Comparison of ENCODE assay signal across 17 cellular contexts in the genomic region with DNA sequence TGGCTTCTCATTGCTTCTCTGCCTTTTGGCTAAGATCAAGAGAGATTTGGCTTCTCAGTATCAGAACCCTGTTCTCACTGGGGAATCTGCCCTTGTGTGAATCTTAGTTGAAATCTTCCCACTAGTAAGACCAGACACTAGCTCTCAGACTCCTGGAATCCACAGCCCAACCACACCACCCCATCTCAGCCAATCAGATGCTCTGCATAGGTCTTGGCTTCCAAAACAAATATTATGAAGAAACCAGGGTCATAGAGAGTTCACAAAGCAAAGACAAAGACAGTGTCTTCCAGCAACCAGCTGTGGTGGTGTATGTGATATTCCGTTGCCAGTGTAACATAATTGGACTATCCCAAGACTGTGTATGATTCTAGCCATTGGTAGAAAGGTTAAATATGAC. TPM values are rescaled to one million over a fixed set of nuclear protein-coding genes. Genes with fewer than 3 reads are reported as not detected.
DNase-seq lines count a peak whose midpoint lies in the region; ATAC-seq, FAIRE-seq and TF ChIP-seq lines count a peak whose summit lies in the region.
"Had no signal": no experiment of that assay in that cellular context is flagged by ENCODE, and none has a peak within 500 bp of the region (broad histone marks: within the 10 kb centered on the region; RNA-seq: fewer than 3 reads in every experiment).

No MANE protein-coding gene starts in this region.

- ATAC-seq in right lobe of liver (peak in 3 of 4 donors; percentile 50 to 70 (median 62)), HepG2 (no peak), left lobe of liver (peak; percentile 54), GM18498 (IDR thresholded peaks at IDR 0.05; ENCODE audit: unreplicated experiment) (no peak), GM19023 (IDR thresholded peaks at IDR 0.05; ENCODE audit: unreplicated experiment) (no peak), GM18907 (IDR thresholded peaks at IDR 0.05; ENCODE audit: unreplicated experiment) (no peak)
- ATAC-seq: foreskin keratinocyte had no signal

- H2AFZ ChIP-seq in HepG2 (ENCODE audit: low read length) = no peak overlapping the region

- FAIRE-seq in HepG2 (lab: Jason Lieb, UNC) = no peak
- FAIRE-seq: keratinocyte had no signal

- no peaks in the 10 kb centered on the region for H3K9me3 ChIP-seq in right lobe of liver
- no peaks in the 10 kb centered on the region for H3K9me3 ChIP-seq in HepG2 (ENCODE audit: low read length)
- H3K9me3 ChIP-seq: SK-N-SH, upper lobe of left lung had no signal

- 27% methylated on average over 1 of the region's 1 CpG for WGBS in right lobe of liver (ENCODE audit: insufficient coverage, low coverage, low lambda C conversion rate, missing lambda C conversion rate)
- WGBS in HepG2 (ENCODE audit: low lambda C conversion rate) = 4% methylated on average over 1 of the region's 1 CpG

- no peaks in the 10 kb centered on the region for H4K20me1 ChIP-seq in HepG2 (ENCODE audit: insufficient read depth, low read length)

- no peak overlapping the region for H3K4me2 ChIP-seq in HepG2 (ENCODE audit: low read depth, low read length)
- H3K4me2 ChIP-seq: SK-N-SH had no signal

- intact Hi-C loops in right lobe of liver (cut with DNase I) (no loop called here), HepG2 (cut with micrococcal nuclease; ENCODE audit: unreplicated experiment) (no loop called here)

- no peak overlapping the region for H3K4me3 ChIP-seq in right lobe of liver
- H3K4me3 ChIP-seq in HepG2 (replicated peaks in 1 of 3; ENCODE audit: insufficient read depth in 1 of 3, low read depth in 2 of 3, low read length in 3 of 3) = no peak overlapping the region
- H3K4me3 ChIP-seq: upper lobe of left lung had no signal

- DNase-seq in right lobe of liver (no peak), HepG2 (ENCODE audit: low spot score) (no peak), epithelial cell of prostate (ENCODE audit: low read depth, low spot score) (peak; percentile 6), left lobe of liver (ENCODE audit: low spot score) (no peak)
- DNase-seq in stimulated activated CD4-positive, alpha-beta T cell treated with anti-CD3 and anti-CD28 coated beads, Interleukin-4, amount 100 ng/mL, for 1 hour = no peak
- DNase-seq: cortex of kidney; foreskin keratinocyte; NCI-H2107; SK-N-SH; stimulated activated CD4-positive, alpha-beta T cell treated with anti-CD3 and anti-CD28 coated beads, Interleukin-15, amount 100 ng/mL, for 24 hours; upper lobe of left lung had no signal

- H3K36me3 ChIP-seq in right lobe of liver (no peaks in the 10 kb centered on the region), HepG2 (replicated peaks in 1 of 2; ENCODE audit: control insufficient read depth in 1 of 2, insufficient read depth in 2 of 2, low read length in 2 of 2) (no peaks in the 10 kb centered on the region)
- H3K36me3 ChIP-seq: upper lobe of left lung had no signal

- H3K4me1 ChIP-seq in right lobe of liver (peaks cover 0 to 6% (median 0%) of the 10 kb centered on the region in 4 donors), HepG2 (ENCODE audit: insufficient read depth, low read length) (no peaks in the 10 kb centered on the region)
- H3K4me1 ChIP-seq: foreskin keratinocyte, upper lobe of left lung had no signal

- H3K9ac ChIP-seq in HepG2 (ENCODE audit: insufficient read depth, low read depth, low read length) = no peak overlapping the region
- H3K9ac ChIP-seq: SK-N-SH had no signal

- TF ChIP-seq EP300 in HepG2 (IDR thresholded peaks at IDR 0.05; ENCODE audit: low read depth in 2 of 2, low read length in 2 of 2) (no peak), HepG2 (CRISPR knock-in tag; IDR thresholded peaks at IDR 0.05; ENCODE audit: borderline replicate concordance) (no peak)

- no peak for TF ChIP-seq POLR2A in right lobe of liver (IDR thresholded peaks at IDR 0.05)
- no peak for TF ChIP-seq POLR2A in HepG2 (IDR thresholded peaks at IDR 0.05; ENCODE audit: insufficient read depth in 1 of 2, low read depth in 2 of 2, low read length in 2 of 2)

- TF ChIP-seq RAD21 in HepG2 (CRISPR knock-in tag; IDR thresholded peaks at IDR 0.05) = no peak

- BruUV-seq in HepG2 (replicated peaks; lab: Mats Ljungman, UMichigan) = no TSS peak

- CTCF ChIA-PET in HepG2 (lab: Yijun Ruan, JAX; ENCODE audit: low intra/inter-chr PET ratio, low total read pairs) = no interaction called here

- POLR2A ChIA-PET in HepG2 (lab: Yijun Ruan, JAX) = no interaction called here

- no peak for TF ChIP-seq CTCF in right lobe of liver (IDR thresholded peaks at IDR 0.05)
- TF ChIP-seq CTCF in HepG2 (CRISPR knock-in tag; IDR thresholded peaks at IDR 0.05) = no peak

- H3K27ac ChIP-seq in right lobe of liver (no peak overlapping the region), HepG2 (ENCODE audit: extremely low read length, insufficient read depth, low read length) (no peak overlapping the region), epithelial cell of prostate (no peak overlapping the region)
- H3K27ac ChIP-seq: foreskin keratinocyte, upper lobe of left lung, VCaP had no signal

- no peaks in the 10 kb centered on the region for H3K79me2 ChIP-seq in HepG2 (ENCODE audit: insufficient read depth, low read length)

- no peaks in the 10 kb centered on the region for H3K27me3 ChIP-seq in right lobe of liver
- H3K27me3 ChIP-seq in HepG2 (ENCODE audit: control insufficient read depth in 1 of 2, insufficient read depth in 2 of 2, low read length in 2 of 2) = no peaks in the 10 kb centered on the region; a peak in 1 of 5 replicates
- H3K27me3 ChIP-seq: foreskin keratinocyte, upper lobe of left lung had no signal

- in situ Hi-C loops in HepG2 (cut with HindIII; ENCODE audit: extremely low pct_ligation_motif_present, low pct_unique_long_range_greater_than_20kb) = no loop called here

TF ChIP-seq in HepG2, 621 proteins besides CTCF, POLR2A, EP300 and RAD21:
- TF ChIP-seq MAZ (IDR thresholded peaks at IDR 0.05; ENCODE audit: borderline replicate concordance, low read depth, low read length) (no peak), MAZ (CRISPR knock-in tag; IDR thresholded peaks at IDR 0.05; ENCODE audit: low read depth) (no peak), YY1 (IDR thresholded peaks at IDR 0.05; ENCODE audit: insufficient read depth, insufficient replicate concordance, low read depth, low read length) (no peak), TARDBP (CRISPR knock-in tag; IDR thresholded peaks at IDR 0.05) (no peak), MEIS2 (CRISPR knock-in tag; IDR thresholded peaks at IDR 0.05) (no peak), ZNF263 (CRISPR knock-in tag; IDR thresholded peaks at IDR 0.05) (no peak), SCMH1 (CRISPR knock-in tag; IDR thresholded peaks at IDR 0.05; ENCODE audit: borderline replicate concordance) (no peak), RBM22 (optimal IDR thresholded peaks at IDR 0.05; ENCODE audit: low read length) (no peak)

RNA-seq across cellular contexts. Expression of a gene that starts 5.4 kb away (rescaled TPM):
- not detected for total RNA-seq in right lobe of liver
- total RNA-seq in HepG2 (2016; rRNA removed; fragmentation: Illumina TruSeq; extraction: Trizol) = not detected in 2 replicates
- total RNA-seq in HepG2 (2016; cell fraction: cytosol; rRNA removed; fragmentation: Illumina TruSeq; extraction: Trizol; ENCODE audit: low read depth) = not detected in 2 replicates
- not detected in 2 replicates for total RNA-seq in HepG2 (2016; cell fraction: insoluble cytoplasmic fraction; rRNA removed; fragmentation: Illumina TruSeq; extraction: Trizol)
- not detected in 2 replicates for total RNA-seq in HepG2 (2016; cell fraction: membrane; rRNA removed; fragmentation: Illumina TruSeq; extraction: Trizol)
- total RNA-seq in HepG2 (2016; cell fraction: nucleus; rRNA removed; fragmentation: Illumina TruSeq; extraction: Trizol) = not detected in 2 replicates
- polyA plus RNA-seq in HepG2 (2011; rRNA removed) = not detected in 2 replicates
- not detected in 2 replicates for polyA plus RNA-seq in HepG2 (2011; cell fraction: cytosol; rRNA removed)
- polyA plus RNA-seq in HepG2 (2011; cell fraction: nucleus; rRNA removed) = not detected in 2 replicates
- polyA plus RNA-seq in HepG2 (2012) = not detected in 2 replicates
- not detected in 2 replicates for polyA plus RNA-seq in HepG2 (2016; cell fraction: cytosol; fragmentation: Illumina TruSeq; extraction: Trizol; ENCODE audit: low read depth)
- polyA plus RNA-seq in HepG2 (2016; cell fraction: insoluble cytoplasmic fraction; fragmentation: Illumina TruSeq; extraction: Trizol; ENCODE audit: low read depth) = not detected in 2 replicates
- polyA plus RNA-seq in HepG2 (2016; cell fraction: membrane; fragmentation: Illumina TruSeq; extraction: Trizol; ENCODE audit: low read depth) = not detected in 2 replicates
- polyA plus RNA-seq in HepG2 (2016; cell fraction: nucleus; fragmentation: Illumina TruSeq; extraction: Trizol; ENCODE audit: insufficient read depth, low read depth) = not detected in 2 replicates
- polyA minus RNA-seq in HepG2 (2011; rRNA and poly(A)+ RNA removed; ENCODE audit: low replicate concordance) = not detected in 2 replicates
- polyA minus RNA-seq in HepG2 (2011; cell fraction: cytosol; rRNA and poly(A)+ RNA removed) = not detected in 2 replicates
- polyA minus RNA-seq in HepG2 (2011; cell fraction: nucleus; rRNA and poly(A)+ RNA removed) = not detected in 2 replicates
- total RNA-seq in left lobe of liver = not detected
- total RNA-seq: foreskin keratinocyte, neural crest cell, upper lobe of left lung had no signal
- polyA plus RNA-seq: foreskin keratinocyte, keratinocyte, SK-N-SH had no signal

RNA-seq across cellular contexts. Expression of a gene that starts 31.8 kb away (rescaled TPM):
- not detected for total RNA-seq in right lobe of liver
- not detected in 2 replicates for total RNA-seq in HepG2 (2016; rRNA removed; fragmentation: Illumina TruSeq; extraction: Trizol)
- not detected in 2 replicates for total RNA-seq in HepG2 (2016; cell fraction: cytosol; rRNA removed; fragmentation: Illumina TruSeq; extraction: Trizol; ENCODE audit: low read depth)
- not detected in 2 replicates for total RNA-seq in HepG2 (2016; cell fraction: insoluble cytoplasmic fraction; rRNA removed; fragmentation: Illumina TruSeq; extraction: Trizol)
- total RNA-seq in HepG2 (2016; cell fraction: membrane; rRNA removed; fragmentation: Illumina TruSeq; extraction: Trizol) = not detected in 2 replicates
- total RNA-seq in HepG2 (2016; cell fraction: nucleus; rRNA removed; fragmentation: Illumina TruSeq; extraction: Trizol) = not detected in 2 replicates
- not detected in 2 replicates for polyA plus RNA-seq in HepG2 (2011; rRNA removed)
- polyA plus RNA-seq in HepG2 (2011; cell fraction: cytosol; rRNA removed) = not detected in 2 replicates
- not detected in 2 replicates for polyA plus RNA-seq in HepG2 (2011; cell fraction: nucleus; rRNA removed)
- polyA plus RNA-seq in HepG2 (2012) = not detected in 2 replicates
- polyA plus RNA-seq in HepG2 (2016; cell fraction: cytosol; fragmentation: Illumina TruSeq; extraction: Trizol; ENCODE audit: low read depth) = not detected in 2 replicates
- polyA plus RNA-seq in HepG2 (2016; cell fraction: insoluble cytoplasmic fraction; fragmentation: Illumina TruSeq; extraction: Trizol; ENCODE audit: low read depth) = not detected in 2 replicates
- not detected in 2 replicates for polyA plus RNA-seq in HepG2 (2016; cell fraction: membrane; fragmentation: Illumina TruSeq; extraction: Trizol; ENCODE audit: low read depth)
- polyA plus RNA-seq in HepG2 (2016; cell fraction: nucleus; fragmentation: Illumina TruSeq; extraction: Trizol; ENCODE audit: insufficient read depth, low read depth) = not detected in 2 replicates
- polyA minus RNA-seq in HepG2 (2011; rRNA and poly(A)+ RNA removed; ENCODE audit: low replicate concordance) = not detected in 2 replicates
- polyA minus RNA-seq in HepG2 (2011; cell fraction: cytosol; rRNA and poly(A)+ RNA removed) = not detected in 2 replicates
- polyA minus RNA-seq in HepG2 (2011; cell fraction: nucleus; rRNA and poly(A)+ RNA removed) = not detected in 2 replicates
- total RNA-seq in left lobe of liver = not detected
- total RNA-seq: foreskin keratinocyte, neural crest cell, upper lobe of left lung had no signal
- polyA plus RNA-seq: foreskin keratinocyte, keratinocyte, SK-N-SH had no signal

Comparison
In these comparisons a context has a peak if more than half of its experiments do, and no peak if none do; other contexts are left out.
1. ATAC-seq: peak in right lobe of liver (3 of 4) and left lobe of liver (single experiment); none in HepG2 (single experiment), GM18498 (single experiment), GM19023 (single experiment) and GM18907 (single experiment).